In genomic region chr2:69067026-69067630, GRCh38 we compare ENCODE assay signal across 1 cellular context.
TF ChIP-seq lines count a peak whose summit lies in the region.

No MANE protein-coding gene starts in this region.

TF ChIP-seq in HepG2, 621 proteins besides CTCF, POLR2A, EP300 and RAD21 (continued from another document):
- TF ChIP-seq AGO2 (optimal IDR thresholded peaks at IDR 0.05; ENCODE audit: low read depth, low read length) (no peak), CHD4 (IDR thresholded peaks at IDR 0.05; ENCODE audit: borderline replicate concordance, low read length) (no peak), ZFP36L2 (CRISPR knock-in tag; IDR thresholded peaks at IDR 0.05) (no peak), GABPA (IDR thresholded peaks at IDR 0.05; ENCODE audit: low read depth, low read length) (no peak), GABPA (CRISPR knock-in tag; IDR thresholded peaks at IDR 0.05; ENCODE audit: low read depth) (no peak), RARG (CRISPR knock-in tag; IDR thresholded peaks at IDR 0.05; ENCODE audit: low read depth) (no peak), HNF1B (CRISPR knock-in tag; IDR thresholded peaks at IDR 0.05) (no peak), HOXA9 (CRISPR knock-in tag; IDR thresholded peaks at IDR 0.05; ENCODE audit: borderline replicate concordance) (no peak), ZMAT5 (CRISPR knock-in tag; IDR thresholded peaks at IDR 0.05; ENCODE audit: borderline replicate concordance, low read depth) (no peak)
TF ChIP-seq in HepG2: peak in this region for 0.
